In the genomic region with DNA sequence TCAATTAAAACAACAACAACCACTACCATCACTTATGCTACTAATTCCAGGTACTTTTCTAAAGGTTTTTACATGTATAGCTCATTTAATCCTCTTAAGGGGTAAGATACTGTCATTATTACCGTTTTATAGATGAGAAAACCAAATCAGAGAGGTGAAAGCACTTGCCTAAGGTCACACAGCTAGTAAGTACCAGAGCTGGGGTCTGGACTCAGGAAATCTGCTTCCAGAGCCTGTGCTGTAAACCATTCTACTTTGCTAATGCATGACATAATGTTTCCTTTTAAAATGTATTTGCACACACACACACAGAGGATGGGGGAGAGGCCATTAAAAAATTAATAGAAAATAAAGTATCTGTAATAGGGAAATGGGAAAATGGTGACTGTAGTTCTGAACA, we compare ENCODE assay signal across 40 cellular contexts.
"Had no signal": no experiment of that assay in that cellular context is flagged by ENCODE, and none has a peak within 500 bp of the region (broad histone marks: within the 10 kb centered on the region; RNA-seq: fewer than 3 reads in every experiment).

No MANE protein-coding gene starts in this region.

- H3K27ac Mint-ChIP-seq: activated naive CD4-positive, alpha-beta T cell treated with anti-CD3 and anti-CD28 coated beads for 36 hours; activated naive CD4-positive, alpha-beta T cell treated with anti-CD3 and anti-CD28 coated beads, Interleukin-2, amount 10 ng/mL, durations not matched to agents 7 days and 5 days; activated naive CD4-positive, alpha-beta T cell treated with anti-CD3 and anti-CD28 coated beads, Interleukin-2, amount 50 U/mL, for 24 hours; activated naive CD4-positive, alpha-beta T cell treated with anti-CD3 and anti-CD28 coated beads, Interleukin-2, amount 50 U/mL, for 72 hours; activated naive CD8-positive, alpha-beta T cell; activated naive CD8-positive, alpha-beta T cell treated with anti-CD3 and anti-CD28 coated beads for 36 hours; activated naive CD8-positive, alpha-beta T cell treated with anti-CD3 and anti-CD28 coated beads, Interleukin-2, amount 10 ng/mL, durations not matched to agents 7 days and 5 days; activated naive CD8-positive, alpha-beta T cell treated with anti-CD3 and anti-CD28 coated beads, Interleukin-2, amount 50 U/mL, for 24 hours; activated T-cell treated with anti-CD3 and anti-CD28 coated beads, Interleukin-2, amount 50 U/mL, for 24 hours; activated T-cell treated with anti-CD3 and anti-CD28 coated beads, Interleukin-2, amount 50 U/mL, for 72 hours; activated T-helper 1 cell treated with anti-CD3 and anti-CD28 coated beads, Interleukin-12 subunit alpha, Interleukin-12 subunit beta, Interleukin-2, Interleukin-4 antibody, amounts not matched to agents 30 ng/mL and 10 ng/mL and 1 ng/mL, durations not matched to agents 14 hours and 24 hours and 36 hours; activated T-helper 17 cell treated with anti-CD3 and anti-CD28 coated beads, Interleukin-2, amount 50 U/mL, for 72 hours; activated T-helper 2 cell treated with anti-CD3 and anti-CD28 coated beads, Interferon-gamma antibody, Interleukin-2, Interleukin-4, amounts not matched to agents 10 μg/mL and 5 μg/mL and 100 μg/mL, durations not matched to agents 14 hours and 24 hours and 36 hours; brain had no signal

- H3K9me3 Mint-ChIP-seq: activated naive CD4-positive, alpha-beta T cell treated with anti-CD3 and anti-CD28 coated beads for 36 hours; activated naive CD4-positive, alpha-beta T cell treated with anti-CD3 and anti-CD28 coated beads, Interleukin-2, amount 10 ng/mL, durations not matched to agents 7 days and 5 days; activated naive CD4-positive, alpha-beta T cell treated with anti-CD3 and anti-CD28 coated beads, Interleukin-2, amount 50 U/mL, for 24 hours; activated naive CD4-positive, alpha-beta T cell treated with anti-CD3 and anti-CD28 coated beads, Interleukin-2, amount 50 U/mL, for 72 hours; activated naive CD8-positive, alpha-beta T cell treated with anti-CD3 and anti-CD28 coated beads for 36 hours; activated naive CD8-positive, alpha-beta T cell treated with anti-CD3 and anti-CD28 coated beads, Interleukin-2, amount 10 ng/mL, durations not matched to agents 7 days and 5 days; activated naive CD8-positive, alpha-beta T cell treated with anti-CD3 and anti-CD28 coated beads, Interleukin-2, amount 50 U/mL, for 24 hours; activated T-cell treated with anti-CD3 and anti-CD28 coated beads, Interleukin-2, amount 50 U/mL, for 24 hours; activated T-cell treated with anti-CD3 and anti-CD28 coated beads, Interleukin-2, amount 50 U/mL, for 4 hours; activated T-cell treated with anti-CD3 and anti-CD28 coated beads, Interleukin-2, amount 50 U/mL, for 72 hours; activated T-helper 1 cell treated with anti-CD3 and anti-CD28 coated beads, Interleukin-12 subunit alpha, Interleukin-12 subunit beta, Interleukin-2, Interleukin-4 antibody, amounts not matched to agents 30 ng/mL and 10 ng/mL and 1 ng/mL, durations not matched to agents 14 hours and 24 hours and 36 hours; activated T-helper 17 cell treated with anti-CD3 and anti-CD28 coated beads, Interleukin-2, amount 50 U/mL, for 72 hours; activated T-helper 2 cell treated with anti-CD3 and anti-CD28 coated beads, Interferon-gamma antibody, Interleukin-2, Interleukin-4, amounts not matched to agents 10 μg/mL and 5 μg/mL and 100 μg/mL, durations not matched to agents 14 hours and 24 hours and 36 hours; central memory CD8-positive, alpha-beta T cell had no signal

- H3K36me3 ChIP-seq: adrenal gland, ascending aorta, brain microvascular endothelial cell, breast epithelium, cardiac muscle cell had no signal

- H3K4me3 Mint-ChIP-seq: activated naive CD4-positive, alpha-beta T cell treated with anti-CD3 and anti-CD28 coated beads for 36 hours; activated naive CD4-positive, alpha-beta T cell treated with anti-CD3 and anti-CD28 coated beads, Interleukin-2, amount 10 ng/mL, durations not matched to agents 7 days and 5 days; activated naive CD4-positive, alpha-beta T cell treated with anti-CD3 and anti-CD28 coated beads, Interleukin-2, amount 50 U/mL, for 24 hours; activated naive CD8-positive, alpha-beta T cell; activated naive CD8-positive, alpha-beta T cell treated with anti-CD3 and anti-CD28 coated beads for 36 hours; activated naive CD8-positive, alpha-beta T cell treated with anti-CD3 and anti-CD28 coated beads, Interleukin-2, amount 10 ng/mL, durations not matched to agents 7 days and 5 days; activated naive CD8-positive, alpha-beta T cell treated with anti-CD3 and anti-CD28 coated beads, Interleukin-2, amount 50 U/mL, for 24 hours; activated T-cell treated with anti-CD3 and anti-CD28 coated beads, Interleukin-2, amount 50 U/mL, for 24 hours; activated T-cell treated with anti-CD3 and anti-CD28 coated beads, Interleukin-2, amount 50 U/mL, for 4 hours; activated T-cell treated with anti-CD3 and anti-CD28 coated beads, Interleukin-2, amount 50 U/mL, for 72 hours; activated T-helper 1 cell treated with anti-CD3 and anti-CD28 coated beads, Interleukin-12 subunit alpha, Interleukin-12 subunit beta, Interleukin-2, Interleukin-4 antibody, amounts not matched to agents 30 ng/mL and 10 ng/mL and 1 ng/mL, durations not matched to agents 14 hours and 24 hours and 36 hours; activated T-helper 17 cell treated with anti-CD3 and anti-CD28 coated beads, Interleukin-2, amount 50 U/mL, for 72 hours; brain; central memory CD8-positive, alpha-beta T cell had no signal

- H3K4me3 ChIP-seq: adrenal gland, ascending aorta, body of pancreas, breast epithelium, cardiac muscle cell had no signal

- H3K9me3 ChIP-seq: adrenal gland, ascending aorta, body of pancreas, breast epithelium had no signal

- H3K4me1 ChIP-seq: adrenal gland, ascending aorta, body of pancreas, breast epithelium had no signal

- H3K4me1 Mint-ChIP-seq: activated naive CD4-positive, alpha-beta T cell treated with anti-CD3 and anti-CD28 coated beads, Interleukin-2, amount 10 ng/mL, durations not matched to agents 7 days and 5 days; activated naive CD4-positive, alpha-beta T cell treated with anti-CD3 and anti-CD28 coated beads, Interleukin-2, amount 50 U/mL, for 24 hours; activated naive CD8-positive, alpha-beta T cell treated with anti-CD3 and anti-CD28 coated beads for 36 hours; activated naive CD8-positive, alpha-beta T cell treated with anti-CD3 and anti-CD28 coated beads, Interleukin-2, amount 10 ng/mL, durations not matched to agents 7 days and 5 days; activated naive CD8-positive, alpha-beta T cell treated with anti-CD3 and anti-CD28 coated beads, Interleukin-2, amount 50 U/mL, for 24 hours; activated T-helper 17 cell treated with anti-CD3 and anti-CD28 coated beads, Interleukin-2, amount 50 U/mL, for 72 hours; brain; central memory CD8-positive, alpha-beta T cell had no signal

- FAIRE-seq: astrocyte, bronchial epithelial cell had no signal

- DNase-seq: activated effector memory CD4-positive, alpha-beta T cell treated with anti-CD3 and anti-CD28 coated beads, Interleukin-2, amount 50 U/mL, for 16 hours; activated effector memory CD4-positive, alpha-beta T cell treated with Interleukin-2 at 50 U/mL for 16 hours; activated gamma-delta T cell; activated gamma-delta T cell treated with Interleukin-2 at 50 U/mL for 16 hours; activated naive CD4-positive, alpha-beta T cell; activated naive CD4-positive, alpha-beta T cell treated with anti-CD3 and anti-CD28 coated beads for 36 hours; activated naive CD4-positive, alpha-beta T cell treated with anti-CD3 and anti-CD28 coated beads, Interleukin-2, amount 10 ng/mL, durations not matched to agents 7 days and 5 days; activated naive CD4-positive, alpha-beta T cell treated with anti-CD3 and anti-CD28 coated beads, Interleukin-2, amount 50 U/mL, for 16 hours; activated naive CD4-positive, alpha-beta T cell treated with Interleukin-2 at 50 U/mL for 16 hours; activated naive CD8-positive, alpha-beta T cell treated with anti-CD3 and anti-CD28 coated beads for 36 hours; activated naive CD8-positive, alpha-beta T cell treated with anti-CD3 and anti-CD28 coated beads, Interleukin-2, amount 10 ng/mL, durations not matched to agents 7 days and 5 days; activated naive CD8-positive, alpha-beta T cell treated with anti-CD3 and anti-CD28 coated beads, Interleukin-2, amount 50 U/mL, for 24 hours; activated T-cell treated with anti-CD3 and anti-CD28 coated beads, Interleukin-2, amount 50 U/mL, for 1 hour; activated T-cell treated with anti-CD3 and anti-CD28 coated beads, Interleukin-2, amount 50 U/mL, for 24 hours; activated T-cell treated with anti-CD3 and anti-CD28 coated beads, Interleukin-2, amount 50 U/mL, for 4 hours; activated T-cell treated with anti-CD3 and anti-CD28 coated beads, Interleukin-2, amount 50 U/mL, for 48 hours; activated T-cell treated with anti-CD3 and anti-CD28 coated beads, Interleukin-2, amount 50 U/mL, for 72 hours; adrenal gland; amniotic stem cell; amygdala; anterior cingulate cortex; aorta; body of pancreas; brain microvascular endothelial cell; caudate nucleus; central memory CD4-positive, alpha-beta T cell; cerebellar nuclear complex had no signal

- H3K27me3 ChIP-seq: adrenal gland, ascending aorta, body of pancreas, brain microvascular endothelial cell, breast epithelium, cardiac muscle cell had no signal

- ATAC-seq: activated naive CD4-positive, alpha-beta T cell treated with anti-CD3 and anti-CD28 coated beads, Interleukin-2, amount 50 U/mL, for 72 hours; activated naive CD8-positive, alpha-beta T cell treated with anti-CD3 and anti-CD28 coated beads, Interleukin-2, amount 50 U/mL, for 24 hours; activated T-cell treated with anti-CD3 and anti-CD28 coated beads, Interleukin-2, amount 50 U/mL, for 4 hours; activated T-cell treated with anti-CD3 and anti-CD28 coated beads, Interleukin-2, amount 50 U/mL, for 72 hours; activated T-helper 17 cell treated with anti-CD3 and anti-CD28 coated beads, Interleukin-2, amount 50 U/mL, for 72 hours; body of pancreas had no signal

- H3K27ac ChIP-seq: adrenal gland, ascending aorta, body of pancreas, brain microvascular endothelial cell, breast epithelium, cardiac muscle cell had no signal

- H3K27me3 Mint-ChIP-seq: activated naive CD8-positive, alpha-beta T cell; activated naive CD8-positive, alpha-beta T cell treated with anti-CD3 and anti-CD28 coated beads for 36 hours; activated T-cell treated with anti-CD3 and anti-CD28 coated beads, Interleukin-2, amount 50 U/mL, for 24 hours; central memory CD8-positive, alpha-beta T cell had no signal
